ENCODE assay signal across 8 cellular contexts in genomic region chr10:92572362-92573090, GRCh38. TPM values are rescaled to one million over a fixed set of nuclear protein-coding genes. Genes with fewer than 3 reads are reported as not detected.
DNase-seq lines count a peak whose midpoint lies in the region; ATAC-seq and TF ChIP-seq lines count a peak whose summit lies in the region.

No MANE protein-coding gene starts in this region.

- no peak for TF ChIP-seq CTCF in RWPE2 (IDR thresholded peaks at IDR 0.05; ENCODE audit: poor library complexity, severe bottlenecking)
- TF ChIP-seq CTCF in fibroblast of lung (conservative IDR thresholded peaks at IDR 0.05 in 1 of 2, IDR thresholded peaks at IDR 0.05 in 1 of 2; ENCODE audit: low read depth in 1 of 2, low read length in 2 of 2) = no peak

- in situ Hi-C loops in GM23248 (cut with MboI) = no loop called here

- H2AFZ ChIP-seq in GM23248 (peak overlapping the region; percentile 95), fibroblast of lung (ENCODE audit: low read length) (peak overlapping the region; percentile 20)

- H3K9me3 ChIP-seq in GM23248 (ENCODE audit: low read depth) (no peaks in the 10 kb centered on the region), RWPE2 (ENCODE audit: severe bottlenecking) (no peaks in the 10 kb centered on the region), fibroblast of lung (ENCODE audit: control insufficient read depth, insufficient read depth, low read depth, low read length) (no peaks in the 10 kb centered on the region), skeletal muscle satellite cell (replicated peaks; ENCODE audit: low read length) (no peaks in the 10 kb centered on the region)

- H3K4me2 ChIP-seq in GM23248 (ENCODE audit: unreplicated experiment) (peak overlapping the region; percentile 92), fibroblast of lung (ENCODE audit: extremely low read depth, insufficient read depth, low read length) (peak overlapping the region; percentile 90), skeletal muscle satellite cell (ENCODE audit: low read length) (peak overlapping the region; percentile 97)

- H3F3A ChIP-seq in GM23248 (ENCODE audit: insufficient read depth) = peaks cover 40% of the 10 kb centered on the region

- H3K79me2 ChIP-seq in GM23248 (ENCODE audit: insufficient read depth) = peaks cover 57% of the 10 kb centered on the region
- peaks cover 21% of the 10 kb centered on the region for H3K79me2 ChIP-seq in fibroblast of lung (ENCODE audit: control insufficient read depth, insufficient read depth, low read length)

- peaks cover 40% of the 10 kb centered on the region for H3K4me1 ChIP-seq in GM23248 (ENCODE audit: insufficient read depth)
- peaks cover 30% of the 10 kb centered on the region for H3K4me1 ChIP-seq in RWPE2 (ENCODE audit: insufficient read depth, poor library complexity, severe bottlenecking)
- H3K4me1 ChIP-seq in fibroblast of lung (ENCODE audit: control insufficient read depth, extremely low read depth, insufficient read depth, low read length) = peaks cover 13% of the 10 kb centered on the region
- peaks cover 37% of the 10 kb centered on the region for H3K4me1 ChIP-seq in skeletal muscle satellite cell (ENCODE audit: control insufficient read depth, insufficient read depth, low read length)

- no peaks in the 10 kb centered on the region for H3K36me3 ChIP-seq in GM23248 (ENCODE audit: low read depth)
- peaks cover 3% of the 10 kb centered on the region for H3K36me3 ChIP-seq in RWPE2 (ENCODE audit: low read depth)
- no peaks in the 10 kb centered on the region for H3K36me3 ChIP-seq in fibroblast of lung (ENCODE audit: control insufficient read depth, insufficient read depth, low read length)
- H3K36me3 ChIP-seq in skeletal muscle satellite cell (ENCODE audit: insufficient read depth, low read length) = no peaks in the 10 kb centered on the region

- ATAC-seq in RWPE2 (ENCODE audit: low read depth) = no peak
- no peak for ATAC-seq in HG02642 (IDR thresholded peaks at IDR 0.05; ENCODE audit: poor library complexity, unreplicated experiment)

- WGBS in GM23248 (ENCODE audit: low coverage in 1 of 2, low lambda C conversion rate in 2 of 2, missing lambda C conversion rate in 2 of 2), 2 experiments = 48% methylated on average over 8 of the region's 8 CpGs

- peak; percentile 38 for DNase-seq in GM23248
- no peak for DNase-seq in RWPE2 (ENCODE audit: low spot score)
- DNase-seq in fibroblast of lung (ENCODE audit: low read depth in 2 of 2) = peak in 1 of 2 donors; percentile 18
- no peak for DNase-seq in NCI-H146 (lab: John Stamatoyannopoulos, UW)
- no peak for DNase-seq in NCI-H1930 (lab: John Stamatoyannopoulos, UW)
- no peak for DNase-seq in hippocampal formation (lab: John Stamatoyannopoulos, UW)

- H4K20me1 ChIP-seq in GM23248 (ENCODE audit: insufficient read depth) = no peaks in the 10 kb centered on the region; the same call in 1 of the 2 replicates
- H4K20me1 ChIP-seq in fibroblast of lung (ENCODE audit: control insufficient read depth, extremely low read depth, insufficient read depth, low read length) = no peaks in the 10 kb centered on the region

- H3K27me3 ChIP-seq in GM23248 (replicated peaks; ENCODE audit: insufficient read depth) = no peaks in the 10 kb centered on the region
- no peaks in the 10 kb centered on the region for H3K27me3 ChIP-seq in RWPE2 (ENCODE audit: insufficient read depth, poor library complexity, severe bottlenecking)
- no peaks in the 10 kb centered on the region for H3K27me3 ChIP-seq in fibroblast of lung (ENCODE audit: control insufficient read depth, insufficient read depth, low read length)
- no peaks in the 10 kb centered on the region for H3K27me3 ChIP-seq in skeletal muscle satellite cell (ENCODE audit: control insufficient read depth, insufficient read depth, low read length)

- H3K9me2 ChIP-seq in GM23248 (ENCODE audit: insufficient read depth) = no peaks in the 10 kb centered on the region

- peak overlapping the region; percentile 85 for H3K4me3 ChIP-seq in GM23248
- peak overlapping the region; percentile 79 for H3K4me3 ChIP-seq in RWPE2 (ENCODE audit: severe bottlenecking)
- H3K4me3 ChIP-seq in fibroblast of lung (replicated peaks in 1 of 4; ENCODE audit: control extremely low read depth in 1 of 4, insufficient read depth in 1 of 4, low read depth in 3 of 4, low read length in 4 of 4) = peak overlapping the region; percentile 70 to 98 (median 82)
- peak overlapping the region; percentile 96 for H3K4me3 ChIP-seq in skeletal muscle satellite cell (ENCODE audit: low read length)

- H3K9ac ChIP-seq in GM23248 (peak overlapping the region; percentile 96), fibroblast of lung (ENCODE audit: insufficient read depth, low read length) (peak overlapping the region; percentile 74), skeletal muscle satellite cell (ENCODE audit: low read depth, low read length) (peak overlapping the region; percentile 97)

- H3K27ac ChIP-seq in GM23248 (peak overlapping the region; percentile 92), RWPE2 (ENCODE audit: poor library complexity, severe bottlenecking) (peak overlapping the region; percentile 80), fibroblast of lung (ENCODE audit: insufficient read depth, low read length) (peak overlapping the region; percentile 94)

RNA-seq across cellular contexts. Expression of gene IDE, which starts 1.4 kb away (rescaled TPM):
- total RNA-seq in GM23248 (2014; rRNA removed; shearing (Covaris generic)) = 22.8 and 26.4 TPM in 2 replicates
- 18.6 and 19.6 TPM in 2 replicates for polyA plus RNA-seq in GM23248 (2016; fragmentation: Nextera tagmentation; extraction: Ambion mirVana)
- 19.3 and 21.3 TPM in 2 replicates for total RNA-seq in fibroblast of lung
- polyA plus RNA-seq in fibroblast of lung = 19.4 and 24.5 TPM in 2 replicates
- polyA plus RNA-seq in fibroblast of lung (2012) = 15.4 and 15.9 TPM in 2 replicates
- polyA minus RNA-seq in fibroblast of lung (ENCODE audit: low replicate concordance) = 7.9 and 11.5 TPM in 2 replicates
- total RNA-seq in skeletal muscle satellite cell (2012; rRNA removed) = 19.4 and 25.9 TPM in 2 replicates

RNA-seq across cellular contexts. Expression of gene KIF11, which starts 20.4 kb away (rescaled TPM):
- 12.5 and 16.2 TPM in 2 replicates for total RNA-seq in GM23248 (2014; rRNA removed; shearing (Covaris generic))
- polyA plus RNA-seq in GM23248 (2016; fragmentation: Nextera tagmentation; extraction: Ambion mirVana) (10.8 and 11.4 TPM in 2 replicates), fibroblast of lung (7.5 and 24.3 TPM in 2 replicates)
- total RNA-seq in fibroblast of lung = 3.6 and 8.9 TPM in 2 replicates
- polyA plus RNA-seq in fibroblast of lung (2012) = 6.9 and 21.4 TPM in 2 replicates
- 0.89 and 0.90 TPM in 2 replicates for polyA minus RNA-seq in fibroblast of lung (ENCODE audit: low replicate concordance)
- total RNA-seq in skeletal muscle satellite cell (2012; rRNA removed) = 17.0 and 18.8 TPM in 2 replicates
